In genomic region chr9:136901516-136902258, GRCh38 we compare ENCODE assay signal across 8 cellular contexts. TPM values are rescaled to one million over a fixed set of nuclear protein-coding genes. Genes with fewer than 3 reads are reported as not detected.
DNase-seq lines count a peak whose midpoint lies in the region; ATAC-seq, FAIRE-seq and TF ChIP-seq lines count a peak whose summit lies in the region.

No MANE protein-coding gene starts in this region.

- TF ChIP-seq CTCF in left lung (IDR thresholded peaks at IDR 0.05) (no peak), CD14-positive monocyte (IDR thresholded peaks at IDR 0.05) (no peak)

- H3K9me3 Mint-ChIP-seq in CD14-positive monocyte = no peaks in the 10 kb centered on the region

- H3K27ac ChIP-seq in adipose tissue (ENCODE audit: low read depth, low read length) = peak overlapping the region; percentile 34
- H3K27ac ChIP-seq in left lung = peak overlapping the region; percentile 84 to 89

- peak; percentile 42 for FAIRE-seq in G401.6 (lab: Jason Lieb, UNC)

- H3K4me1 Mint-ChIP-seq in CD14-positive monocyte = peaks cover 2% of the 10 kb centered on the region

- H3K27me3 Mint-ChIP-seq in CD14-positive monocyte (ENCODE audit: low read depth in 3 of 3) = no peaks in the 10 kb centered on the region

- H3K27me3 ChIP-seq in left lung = no peaks in the 10 kb centered on the region

- peak; percentile 44 for ATAC-seq in HG02588 (IDR thresholded peaks at IDR 0.05; ENCODE audit: unreplicated experiment)
- peak; percentile 76 for ATAC-seq in SK-N-SH treated with all-trans-retinoic acid at 6 μM for 48 hours
- peak; percentile 54 for ATAC-seq in left lung

- intact Hi-C loops in left lung (cut with DNase I) = no loop called here
- intact Hi-C loops in CD14-positive monocyte (cut with micrococcal nuclease) = no loop called here

- DNase-seq in left lung (peak in 1 of 2 donors; percentile 60), CD14-positive monocyte (ENCODE audit: low spot score) (no peak), NCI-H2171 treated with DMSO at 0.1 percent for 48 hours (lab: John Stamatoyannopoulos, UW) (no peak)
- peak; percentile 71 for DNase-seq in stimulated activated CD8-positive, alpha-beta memory T cell treated with anti-CD3 and anti-CD28 coated beads, Interleukin-4, amount 100 ng/mL, for 24 hours (ENCODE audit: low read depth)

- peaks cover 40 to 74% of the 10 kb centered on the region in 2 donors for H3K36me3 Mint-ChIP-seq in CD14-positive monocyte

- H3K4me3 ChIP-seq in left lung = no peak overlapping the region

- H3K4me3 Mint-ChIP-seq in CD14-positive monocyte = no peak overlapping the region

- no peaks in the 10 kb centered on the region for H3K9me3 ChIP-seq in left lung

- peak overlapping the region in 3 of 7 donors; percentile 20 to 78 (median 51) for H3K27ac Mint-ChIP-seq in CD14-positive monocyte

- WGBS in adipose tissue, 3 donors = 42 to 67% (median 47%) methylated on average over 20 of the region's 20 CpGs

- H3K36me3 ChIP-seq in left lung = peaks cover 0 to 46% of the 10 kb centered on the region in 2 donors

- H3K4me1 ChIP-seq in left lung = peaks cover 30 to 41% of the 10 kb centered on the region in 2 donors

TF ChIP-seq in SK-N-SH treated with all-trans-retinoic acid at 6 μM for 48 hours, 23 proteins besides CTCF, POLR2A, EP300 and RAD21:
- TF ChIP-seq CREB5 (CRISPR knock-in tag; IDR thresholded peaks at IDR 0.05; ENCODE audit: low read depth) (no peak), ZFP3 (CRISPR knock-in tag; IDR thresholded peaks at IDR 0.05) (no peak), ESRRG (CRISPR knock-in tag; IDR thresholded peaks at IDR 0.05) (no peak), TOX (CRISPR knock-in tag; IDR thresholded peaks at IDR 0.05; ENCODE audit: borderline replicate concordance) (no peak), ISL1 (CRISPR knock-in tag; IDR thresholded peaks at IDR 0.05) (no peak), TCF4 (CRISPR knock-in tag; IDR thresholded peaks at IDR 0.05; ENCODE audit: borderline replicate concordance) (no peak), CSDC2 (CRISPR knock-in tag; IDR thresholded peaks at IDR 0.05) (no peak), SNAI2 (CRISPR knock-in tag; IDR thresholded peaks at IDR 0.05) (no peak), ZNF70 (CRISPR knock-in tag; IDR thresholded peaks at IDR 0.05) (no peak), ARNTL (CRISPR knock-in tag; IDR thresholded peaks at IDR 0.05; ENCODE audit: borderline replicate concordance, low read depth) (no peak), ZC3H10 (CRISPR knock-in tag; IDR thresholded peaks at IDR 0.05) (no peak)
- TF ChIP-seq, protein P1, sequence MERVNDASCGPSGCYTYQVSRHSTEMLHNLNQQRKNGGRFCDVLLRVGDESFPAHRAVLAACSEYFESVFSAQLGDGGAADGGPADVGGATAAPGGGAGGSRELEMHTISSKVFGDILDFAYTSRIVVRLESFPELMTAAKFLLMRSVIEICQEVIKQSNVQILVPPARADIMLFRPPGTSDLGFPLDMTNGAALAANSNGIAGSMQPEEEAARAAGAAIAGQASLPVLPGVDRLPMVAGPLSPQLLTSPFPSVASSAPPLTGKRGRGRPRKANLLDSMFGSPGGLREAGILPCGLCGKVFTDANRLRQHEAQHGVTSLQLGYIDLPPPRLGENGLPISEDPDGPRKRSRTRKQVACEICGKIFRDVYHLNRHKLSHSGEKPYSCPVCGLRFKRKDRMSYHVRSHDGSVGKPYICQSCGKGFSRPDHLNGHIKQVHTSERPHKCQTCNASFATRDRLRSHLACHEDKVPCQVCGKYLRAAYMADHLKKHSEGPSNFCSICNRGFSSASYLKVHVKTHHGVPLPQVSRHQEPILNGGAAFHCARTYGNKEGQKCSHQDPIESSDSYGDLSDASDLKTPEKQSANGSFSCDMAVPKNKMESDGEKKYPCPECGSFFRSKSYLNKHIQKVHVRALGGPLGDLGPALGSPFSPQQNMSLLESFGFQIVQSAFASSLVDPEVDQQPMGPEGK (CRISPR knock-in tag; IDR thresholded peaks at IDR 0.05; ENCODE audit: borderline replicate concordance) = no peak
TF ChIP-seq in SK-N-SH treated with all-trans-retinoic acid at 6 μM for 48 hours: peak in this region for 0.

RNA-seq across cellular contexts. Expression of gene TRAF2, which starts 15.4 kb away (rescaled TPM):
- polyA plus RNA-seq in adipose tissue = 1 to 10 TPM; 4.0 to 7.2 (median 4.7) TPM
- 10 to 100 TPM; 17.2 to 22.4 TPM for total RNA-seq in left lung
- 1 to 10 TPM; 1.6 to 2.0 TPM for polyA plus RNA-seq in CD14-positive monocyte

RNA-seq across cellular contexts. Expression of gene EDF1, which starts 35.6 kb away (rescaled TPM):
- 100 to 1,000 TPM; 351 to 391 (median 379) TPM for polyA plus RNA-seq in adipose tissue
- 100 to 1,000 TPM; 247 to 288 TPM for total RNA-seq in left lung
- polyA plus RNA-seq in CD14-positive monocyte = 100 to 1,000 TPM; 245 to 264 TPM

RNA-seq across cellular contexts. Expression of gene FBXW5, which starts 42.9 kb away (rescaled TPM):
- polyA plus RNA-seq in adipose tissue (100 to 1,000 TPM; 102 to 173 (median 139) TPM), CD14-positive monocyte (10 to 100 TPM; 85.3 to 92.7 TPM)
- 100 to 1,000 TPM in 1 of 2 donors, 10 to 100 TPM in 1; 98.5 to 111 TPM for total RNA-seq in left lung

RNA-seq across cellular contexts. Expression of gene C8G, which starts 43.4 kb away (rescaled TPM):
- polyA plus RNA-seq in adipose tissue = 1 to 10 TPM in 1 of 3 donors, under 1 TPM in 1, not detected in 1; 0.85 to 1.1 TPM
- total RNA-seq in left lung = 1 to 10 TPM; 1.2 TPM
- under 1 TPM in 1 of 2 donors, not detected in 1; 0.55 TPM for polyA plus RNA-seq in CD14-positive monocyte

RNA-seq across cellular contexts. Expression of gene MAMDC4, which starts 49.5 kb away (rescaled TPM):
- polyA plus RNA-seq in adipose tissue (1 to 10 TPM; 4.9 to 9.8 (median 7.2) TPM), CD14-positive monocyte (under 1 TPM in 1 of 2 donors, not detected in 1; 0.07 TPM)
- 10 to 100 TPM; 14.7 to 16.0 TPM for total RNA-seq in left lung
